Comparison of ENCODE assay signal across 10 cellular contexts in the genomic region with DNA sequence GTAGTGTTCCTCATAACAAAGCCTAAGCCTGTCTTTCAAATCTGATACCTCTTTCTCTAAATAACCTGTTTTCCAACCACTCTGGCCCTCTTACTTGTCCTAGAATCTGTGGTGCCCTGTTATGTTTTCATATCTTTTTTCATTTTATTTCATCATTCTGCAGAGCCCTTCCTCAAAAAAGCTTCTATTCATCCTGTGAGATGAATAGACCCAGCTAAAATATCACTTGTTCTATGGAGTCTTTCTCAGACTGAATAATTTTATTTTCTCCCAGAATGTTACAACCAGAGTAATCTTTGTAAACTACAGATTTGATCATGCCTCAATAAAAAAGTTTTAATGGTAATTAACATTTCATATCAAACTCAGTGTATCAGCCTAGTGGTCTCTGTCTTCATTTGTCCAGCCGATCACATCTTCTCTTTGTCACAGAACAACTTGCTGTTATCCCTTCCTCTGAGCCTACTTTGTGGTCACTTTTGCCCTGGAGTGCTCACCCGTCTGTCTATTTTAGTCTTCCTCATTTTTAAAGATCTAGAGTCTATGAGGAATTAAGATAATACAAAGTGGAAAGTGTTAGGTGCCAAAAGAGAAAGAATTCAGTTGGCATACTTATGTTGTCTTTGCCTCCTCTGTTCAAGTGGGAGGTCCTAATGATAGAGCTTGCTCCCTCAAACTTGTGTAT.
A peak's percentile ranks its signal among the peaks of the same experiment; 100 is the strongest.
DNase-seq lines count a peak whose midpoint lies in the region; ATAC-seq and TF ChIP-seq lines count a peak whose summit lies in the region.
"Had no signal": no experiment of that assay in that cellular context is flagged by ENCODE, and none has a peak within 500 bp of the region (broad histone marks: within the 10 kb centered on the region; RNA-seq: fewer than 3 reads in every experiment).

No MANE protein-coding gene starts in this region.

- POLR2A ChIA-PET in activated B cell treated with CpG ODN at 0.5 μM for 24 hours (lab: Charles Lee): interaction anchor here (0.6 to 4.2 kb wide), 14 partner anchors 10 to 205 kb away, joined by 3 to 58 read pairs (median 6); a partner anchor contains a TSS

- DNase-seq in activated T-cell treated with anti-CD3 and anti-CD28 coated beads, Interleukin-2, amount 50 U/mL, for 72 hours: no peak
- DNase-seq in activated T-cell treated with anti-CD3 and anti-CD28 coated beads for 4 hours (no peak), M059J (ENCODE audit: low read depth) (peak; percentile 12), activated B cell treated with CpG ODN at 0.5 μM for 24 hours (no peak), osteoblast (ENCODE audit: insufficient read length, low spot score, missing footprints) (no peak), NCI-H128 (lab: John Stamatoyannopoulos, UW; ENCODE audit: unreplicated experiment) (no peak)

- H3K27ac Mint-ChIP-seq in activated T-cell treated with anti-CD3 and anti-CD28 coated beads, Interleukin-2, amount 50 U/mL, for 72 hours: peak overlapping the region; percentile 85
- H3K27ac Mint-ChIP-seq in activated B cell treated with CpG ODN at 0.5 μM for 24 hours: peak overlapping the region; percentile 91

- H3K27me3 Mint-ChIP-seq in activated T-cell treated with anti-CD3 and anti-CD28 coated beads, Interleukin-2, amount 50 U/mL, for 72 hours (ENCODE audit: low read depth): no peaks in the 10 kb centered on the region
- H3K27me3 Mint-ChIP-seq in activated B cell treated with CpG ODN at 0.5 μM for 24 hours: no peaks in the 10 kb centered on the region

- no peaks in the 10 kb centered on the region for H3K27me3 ChIP-seq in osteoblast (ENCODE audit: insufficient read depth, low read length)
- H3K27me3 ChIP-seq: SJSA1 had no signal

- H2AFZ ChIP-seq in osteoblast (ENCODE audit: low read length): no peak overlapping the region

- CTCF ChIA-PET in activated B cell treated with CpG ODN at 0.5 μM for 24 hours (lab: Charles Lee): interaction anchor here (2.2 kb wide), 1 partner anchor 131 kb away, joined by 6 read pairs; no protein-coding TSS in a partner anchor

- peak; percentile 57 to 61 for ATAC-seq in activated T-cell treated with anti-CD3 and anti-CD28 coated beads, Interleukin-2, amount 50 U/mL, for 72 hours (replicated peaks in 1 of 2)
- ATAC-seq in activated B cell treated with CpG ODN at 0.5 μM for 24 hours (ENCODE audit: low read depth) (no peak), GM18870 (IDR thresholded peaks at IDR 0.05; ENCODE audit: unreplicated experiment) (no peak), HG02981 (IDR thresholded peaks at IDR 0.05; ENCODE audit: unreplicated experiment) (no peak)
- ATAC-seq: HepG2 had no signal

- peaks cover 3% of the 10 kb centered on the region for H4K20me1 ChIP-seq in osteoblast (ENCODE audit: insufficient read depth, low read length)

- H3K9me3 Mint-ChIP-seq in activated T-cell treated with anti-CD3 and anti-CD28 coated beads, Interleukin-2, amount 50 U/mL, for 72 hours: no peaks in the 10 kb centered on the region
- peaks cover 3% of the 10 kb centered on the region for H3K9me3 Mint-ChIP-seq in activated B cell treated with CpG ODN at 0.5 μM for 24 hours

- no peak overlapping the region for H3K4me3 ChIP-seq in osteoblast (ENCODE audit: insufficient read depth, low read length)
- H3K4me3 ChIP-seq: SJSA1 had no signal

- H3K4me3 Mint-ChIP-seq in activated T-cell treated with anti-CD3 and anti-CD28 coated beads, Interleukin-2, amount 50 U/mL, for 72 hours: peak overlapping the region; percentile 16 to 81
- peak overlapping the region; percentile 64 for H3K4me3 Mint-ChIP-seq in activated B cell treated with CpG ODN at 0.5 μM for 24 hours

- peaks cover 8% of the 10 kb centered on the region for H3K79me2 ChIP-seq in osteoblast (ENCODE audit: insufficient read depth, low read length)

- intact Hi-C loops in activated B cell treated with CpG ODN at 0.5 μM for 24 hours (cut with micrococcal nuclease): loop anchor here (5.0 to 10.0 kb wide), 2 partner anchors 209 to 323 kb away; no protein-coding TSS in a partner anchor

- H3K4me1 Mint-ChIP-seq in activated T-cell treated with anti-CD3 and anti-CD28 coated beads, Interleukin-2, amount 50 U/mL, for 72 hours (ENCODE audit: low read depth): peaks cover 52% of the 10 kb centered on the region
- peaks cover 95% of the 10 kb centered on the region for H3K4me1 Mint-ChIP-seq in activated B cell treated with CpG ODN at 0.5 μM for 24 hours

- H3K36me3 ChIP-seq in osteoblast (ENCODE audit: insufficient read depth, low read length): peaks cover 7% of the 10 kb centered on the region
- H3K36me3 ChIP-seq: SJSA1 had no signal

- peak overlapping the region; percentile 43 for H3K27ac ChIP-seq in osteoblast (ENCODE audit: low read depth, low read length)
- H3K27ac ChIP-seq: SJSA1 had no signal

- H3K36me3 Mint-ChIP-seq in activated T-cell treated with anti-CD3 and anti-CD28 coated beads, Interleukin-2, amount 50 U/mL, for 72 hours (ENCODE audit: insufficient read depth in 2 of 2): peaks cover 2 to 8% of the 10 kb centered on the region in 2 donors
- peaks cover 36% of the 10 kb centered on the region for H3K36me3 Mint-ChIP-seq in activated B cell treated with CpG ODN at 0.5 μM for 24 hours (ENCODE audit: low read depth)

- no peaks in the 10 kb centered on the region for H3K9me3 ChIP-seq in osteoblast (ENCODE audit: low read depth, low read length)
- H3K9me3 ChIP-seq: SJSA1 had no signal

- TF ChIP-seq CTCF in activated B cell treated with CpG ODN at 0.5 μM for 24 hours (IDR thresholded peaks at IDR 0.05) (no peak), osteoblast (IDR thresholded peaks at IDR 0.05; ENCODE audit: extremely low read depth, low read depth, low read length) (no peak)

- H3K4me2 ChIP-seq in osteoblast (ENCODE audit: insufficient read depth, low read length): peak overlapping the region; percentile 5

- H3K4me1 ChIP-seq in osteoblast (ENCODE audit: insufficient read depth, low read length): peaks cover 29% of the 10 kb centered on the region

Comparison
In these comparisons a context has a peak if more than half of its experiments do, and no peak if none do; other contexts are left out.
1. ATAC-seq: peak in activated T-cell treated with anti-CD3 and anti-CD28 coated beads, Interleukin-2, amount 50 U/mL, for 72 hours (2 of 2); none in activated B cell treated with CpG ODN at 0.5 μM for 24 hours (single experiment), GM18870 (single experiment) and HG02981 (single experiment).